In the genomic region with DNA sequence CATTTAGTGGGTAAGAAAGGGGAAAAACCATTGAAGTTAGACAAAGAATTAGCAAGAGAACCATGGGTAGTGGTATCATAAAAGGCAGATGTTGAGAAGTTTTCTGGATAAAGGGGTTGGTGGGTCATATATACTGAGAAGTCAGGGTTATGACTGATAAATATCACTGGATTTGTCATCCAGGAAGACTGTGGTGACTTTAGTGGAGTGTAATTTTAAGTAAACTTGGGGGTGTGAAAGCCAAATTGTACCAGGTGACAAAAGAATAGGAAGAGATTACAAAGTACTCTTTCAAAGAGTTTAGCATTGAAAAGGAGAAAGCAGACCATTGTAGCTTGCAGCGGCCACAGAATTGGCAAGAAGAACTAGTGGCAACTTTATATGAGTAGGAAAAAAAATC, we compare ENCODE assay signal across 19 cellular contexts.
"Had no signal": no experiment of that assay in that cellular context is flagged by ENCODE, and none has a peak within 500 bp of the region (broad histone marks: within the 10 kb centered on the region; RNA-seq: fewer than 3 reads in every experiment).

No MANE protein-coding gene starts in this region.

- H3K9me3 Mint-ChIP-seq: activated B cell treated with CpG ODN at 0.5 μM for 24 hours had no signal

- DNase-seq: activated B cell treated with CpG ODN at 0.5 μM for 24 hours; activated CD4-positive, alpha-beta T cell treated with anti-CD3 and anti-CD28 coated beads, Interleukin-2, amount 50 U/mL, for 1 hour; activated CD8-positive, alpha-beta memory T cell treated with anti-CD3 and anti-CD28 coated beads for 24 hours; activated effector memory CD4-positive, alpha-beta T cell treated with anti-CD3 and anti-CD28 coated beads, Interleukin-2, amount 50 U/mL, for 16 hours; activated naive CD4-positive, alpha-beta T cell treated with Interleukin-2 at 50 U/mL for 16 hours; activated naive CD8-positive, alpha-beta T cell treated with anti-CD3 and anti-CD28 coated beads, Interleukin-2, amount 10 ng/mL, durations not matched to agents 7 days and 5 days; aorta; caudate nucleus; NCI-H1092; NCI-H1417; NCI-H2029; NCI-H345; NCI-H510A; NCI-H526 treated with DMSO at 0.1 percent for 48 hours; NCI-H82; SIG-M5; T-helper 17 cell; T1000 had no signal

- H3K27ac Mint-ChIP-seq: activated B cell treated with CpG ODN at 0.5 μM for 24 hours; activated naive CD8-positive, alpha-beta T cell treated with anti-CD3 and anti-CD28 coated beads, Interleukin-2, amount 10 ng/mL, durations not matched to agents 7 days and 5 days; T-helper 17 cell had no signal

- H3K4me1 Mint-ChIP-seq: T-helper 17 cell had no signal

- H3K27me3 Mint-ChIP-seq: activated B cell treated with CpG ODN at 0.5 μM for 24 hours; activated naive CD8-positive, alpha-beta T cell treated with anti-CD3 and anti-CD28 coated beads, Interleukin-2, amount 10 ng/mL, durations not matched to agents 7 days and 5 days; T-helper 17 cell had no signal

- H3K4me3 Mint-ChIP-seq: activated B cell treated with CpG ODN at 0.5 μM for 24 hours; activated naive CD8-positive, alpha-beta T cell treated with anti-CD3 and anti-CD28 coated beads, Interleukin-2, amount 10 ng/mL, durations not matched to agents 7 days and 5 days; T-helper 17 cell had no signal

- ATAC-seq: HepG2, T-helper 17 cell had no signal
